Comparison of ENCODE assay signal across 11 cellular contexts in genomic region chr15:29451201-29451781, GRCh38.
DNase-seq lines count a peak whose midpoint lies in the region; TF ChIP-seq lines count a peak whose summit lies in the region.
"Had no signal": no experiment of that assay in that cellular context is flagged by ENCODE, and none has a peak within 500 bp of the region (broad histone marks: within the 10 kb centered on the region; RNA-seq: fewer than 3 reads in every experiment).

No MANE protein-coding gene starts in this region.

- H3K36me3 ChIP-seq in right atrium auricular region (no peaks in the 10 kb centered on the region), testis (ENCODE audit: low read depth, missing control alignments) (no peaks in the 10 kb centered on the region)

- H3K27ac ChIP-seq in right atrium auricular region (no peak overlapping the region), testis (no peak overlapping the region)

- H3K4me1 ChIP-seq in right atrium auricular region: peaks cover 0 to 7% of the 10 kb centered on the region in 2 donors
- no peaks in the 10 kb centered on the region for H3K4me1 ChIP-seq in testis

- H3K27me3 ChIP-seq in right atrium auricular region (no peaks in the 10 kb centered on the region), testis (no peaks in the 10 kb centered on the region)

- H3K4me3 ChIP-seq in right atrium auricular region (no peak overlapping the region), testis (no peak overlapping the region)

- intact Hi-C loops in testis (cut with DNase I; ENCODE audit: low total_unique reads): no loop called here

- 58 to 60% methylated on average over 15 to 18 of the region's 18 CpGs for WGBS in testis, 2 donors

- H3K9me3 ChIP-seq in right atrium auricular region (no peaks in the 10 kb centered on the region), testis (no peaks in the 10 kb centered on the region)

- TF ChIP-seq POLR2A in testis (IDR thresholded peaks at IDR 0.05): no peak

- DNase-seq in NCI-H345 (lab: John Stamatoyannopoulos, UW) (peak; percentile 14), NCI-H345 treated with DMSO at 0.1 percent for 48 hours (lab: John Stamatoyannopoulos, UW; ENCODE audit: unreplicated experiment) (no peak), SHP77 (lab: John Stamatoyannopoulos, UW) (peak; percentile 58 to 74), right atrium auricular region (ENCODE audit: low spot score) (no peak), testis (peak; percentile 31), hippocampal formation (lab: John Stamatoyannopoulos, UW) (no peak), DMS114 treated with DMSO at 0.1 percent for 48 hours (lab: John Stamatoyannopoulos, UW; ENCODE audit: unreplicated experiment) (no peak), NCI-H1105 treated with DMSO at 0.1 percent for 48 hours (lab: John Stamatoyannopoulos, UW) (no peak)
- DNase-seq: activated CD8-positive, alpha-beta T cell treated with anti-CD3 and anti-CD28 coated beads for 36 hours; effector memory CD4-positive, alpha-beta T cell; naive thymus-derived CD8-positive, alpha-beta T cell had no signal

- TF ChIP-seq CTCF in right atrium auricular region (IDR thresholded peaks at IDR 0.05): peak; percentile 28 to 52
- TF ChIP-seq CTCF in testis (IDR thresholded peaks at IDR 0.05): no peak

Comparison
In these comparisons a context has a peak if more than half of its experiments do, and no peak if none do; other contexts are left out.
1. DNase-seq: peak in NCI-H345 (single experiment), SHP77 (2 of 2) and testis (single experiment); none in NCI-H345 treated with DMSO at 0.1 percent for 48 hours (single experiment), right atrium auricular region (single experiment), hippocampal formation (0 of 2), DMS114 treated with DMSO at 0.1 percent for 48 hours (single experiment) and NCI-H1105 treated with DMSO at 0.1 percent for 48 hours (single experiment).
2. CTCF ChIP-seq: peak in right atrium auricular region (2 of 2); none in testis (0 of 3).